1 cellular context compared by ENCODE assay signal in the genomic region with DNA sequence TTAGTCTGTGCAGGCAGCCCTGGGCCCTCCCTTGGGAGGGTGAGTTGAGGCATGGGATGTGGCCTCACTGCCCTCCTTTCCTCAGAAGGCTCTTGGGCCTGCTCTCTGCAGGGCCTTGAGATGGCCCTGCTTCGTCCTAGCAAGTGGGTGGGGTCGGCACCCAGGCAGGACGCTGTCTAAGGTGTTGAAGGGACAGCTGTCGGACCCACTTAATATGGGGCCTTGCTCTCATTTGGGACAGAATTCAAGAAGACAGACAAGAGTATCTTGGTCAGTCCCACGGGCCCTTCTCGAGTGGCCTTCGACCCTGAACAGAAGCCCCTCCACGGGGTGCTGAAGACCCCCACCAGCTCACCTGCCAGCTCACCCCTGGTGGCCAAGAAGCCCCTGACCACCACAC.
TF ChIP-seq lines count a peak whose summit lies in the region.

No MANE protein-coding gene starts in this region.

TF ChIP-seq in HEK293, 187 proteins besides CTCF, POLR2A, EP300 and RAD21:
- TF ChIP-seq ZNF223 (tag by site-specific recombination; IDR thresholded peaks at IDR 0.05) (no peak), ZBTB1 (tag by site-specific recombination; IDR thresholded peaks at IDR 0.05) (no peak)
- TF ChIP-seq, protein P1, sequence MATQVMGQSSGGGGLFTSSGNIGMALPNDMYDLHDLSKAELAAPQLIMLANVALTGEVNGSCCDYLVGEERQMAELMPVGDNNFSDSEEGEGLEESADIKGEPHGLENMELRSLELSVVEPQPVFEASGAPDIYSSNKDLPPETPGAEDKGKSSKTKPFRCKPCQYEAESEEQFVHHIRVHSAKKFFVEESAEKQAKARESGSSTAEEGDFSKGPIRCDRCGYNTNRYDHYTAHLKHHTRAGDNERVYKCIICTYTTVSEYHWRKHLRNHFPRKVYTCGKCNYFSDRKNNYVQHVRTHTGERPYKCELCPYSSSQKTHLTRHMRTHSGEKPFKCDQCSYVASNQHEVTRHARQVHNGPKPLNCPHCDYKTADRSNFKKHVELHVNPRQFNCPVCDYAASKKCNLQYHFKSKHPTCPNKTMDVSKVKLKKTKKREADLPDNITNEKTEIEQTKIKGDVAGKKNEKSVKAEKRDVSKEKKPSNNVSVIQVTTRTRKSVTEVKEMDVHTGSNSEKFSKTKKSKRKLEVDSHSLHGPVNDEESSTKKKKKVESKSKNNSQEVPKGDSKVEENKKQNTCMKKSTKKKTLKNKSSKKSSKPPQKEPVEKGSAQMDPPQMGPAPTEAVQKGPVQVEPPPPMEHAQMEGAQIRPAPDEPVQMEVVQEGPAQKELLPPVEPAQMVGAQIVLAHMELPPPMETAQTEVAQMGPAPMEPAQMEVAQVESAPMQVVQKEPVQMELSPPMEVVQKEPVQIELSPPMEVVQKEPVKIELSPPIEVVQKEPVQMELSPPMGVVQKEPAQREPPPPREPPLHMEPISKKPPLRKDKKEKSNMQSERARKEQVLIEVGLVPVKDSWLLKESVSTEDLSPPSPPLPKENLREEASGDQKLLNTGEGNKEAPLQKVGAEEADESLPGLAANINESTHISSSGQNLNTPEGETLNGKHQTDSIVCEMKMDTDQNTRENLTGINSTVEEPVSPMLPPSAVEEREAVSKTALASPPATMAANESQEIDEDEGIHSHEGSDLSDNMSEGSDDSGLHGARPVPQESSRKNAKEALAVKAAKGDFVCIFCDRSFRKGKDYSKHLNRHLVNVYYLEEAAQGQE (tag by site-specific recombination; IDR thresholded peaks at IDR 0.05), result peak; percentile 75
- TF ChIP-seq, protein P2, sequence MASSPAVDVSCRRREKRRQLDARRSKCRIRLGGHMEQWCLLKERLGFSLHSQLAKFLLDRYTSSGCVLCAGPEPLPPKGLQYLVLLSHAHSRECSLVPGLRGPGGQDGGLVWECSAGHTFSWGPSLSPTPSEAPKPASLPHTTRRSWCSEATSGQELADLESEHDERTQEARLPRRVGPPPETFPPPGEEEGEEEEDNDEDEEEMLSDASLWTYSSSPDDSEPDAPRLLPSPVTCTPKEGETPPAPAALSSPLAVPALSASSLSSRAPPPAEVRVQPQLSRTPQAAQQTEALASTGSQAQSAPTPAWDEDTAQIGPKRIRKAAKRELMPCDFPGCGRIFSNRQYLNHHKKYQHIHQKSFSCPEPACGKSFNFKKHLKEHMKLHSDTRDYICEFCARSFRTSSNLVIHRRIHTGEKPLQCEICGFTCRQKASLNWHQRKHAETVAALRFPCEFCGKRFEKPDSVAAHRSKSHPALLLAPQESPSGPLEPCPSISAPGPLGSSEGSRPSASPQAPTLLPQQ (tag by site-specific recombination; IDR thresholded peaks at IDR 0.05), result no peak
TF ChIP-seq in HEK293: peak in this region for 1.
